ENCODE assay signal across 14 cellular contexts in the genomic region with DNA sequence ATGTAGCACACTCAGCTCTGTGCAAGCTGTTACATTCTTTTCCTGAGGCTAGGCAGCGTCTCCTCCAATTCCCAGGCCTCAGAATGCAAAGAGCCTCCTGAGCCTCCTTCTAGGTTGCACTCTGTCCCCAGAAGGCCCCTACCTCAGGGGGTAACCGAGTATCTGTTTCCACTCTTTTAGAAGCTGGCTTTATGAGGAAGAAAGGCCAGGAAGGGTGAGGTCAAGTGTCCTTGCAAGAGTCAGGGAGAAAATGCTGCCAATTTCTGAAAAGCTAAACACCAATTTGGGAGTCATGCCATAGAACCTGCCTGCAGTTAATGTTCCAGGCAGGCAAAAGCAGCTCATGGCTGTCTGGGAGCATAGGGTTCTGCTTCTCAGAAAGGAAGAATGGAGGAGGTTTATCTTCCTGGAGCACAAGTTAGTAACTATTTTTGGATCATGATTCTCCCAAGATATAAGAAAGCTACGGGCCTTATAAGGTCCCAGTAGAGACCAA.
DNase-seq lines count a peak whose midpoint lies in the region; ATAC-seq, FAIRE-seq and TF ChIP-seq lines count a peak whose summit lies in the region.
"Had no signal": no experiment of that assay in that cellular context is flagged by ENCODE, and none has a peak within 500 bp of the region (broad histone marks: within the 10 kb centered on the region; RNA-seq: fewer than 3 reads in every experiment).

No MANE protein-coding gene starts in this region.

- H3K9ac ChIP-seq in liver (ENCODE audit: low read depth in 1 of 2, low read length in 2 of 2), result no peak overlapping the region
- no peak overlapping the region for H3K9ac ChIP-seq in HepG2 (ENCODE audit: insufficient read depth, low read depth, low read length)
- H3K9ac ChIP-seq in neuronal stem cell (ENCODE audit: low read depth, low read length, poor library complexity), result no peak overlapping the region

- H3K36me3 ChIP-seq in liver (ENCODE audit: control insufficient read depth in 4 of 4, insufficient read depth in 3 of 4, low read depth in 1 of 4, low read length in 3 of 4), result no peaks in the 10 kb centered on the region
- H3K36me3 ChIP-seq in HepG2 (replicated peaks in 1 of 2; ENCODE audit: control insufficient read depth in 1 of 2, insufficient read depth in 2 of 2, low read length in 2 of 2), result no peaks in the 10 kb centered on the region
- H3K36me3 ChIP-seq in neuronal stem cell (replicated peaks in 1 of 2; ENCODE audit: control insufficient read depth in 2 of 2, insufficient read depth in 2 of 2, low read length in 2 of 2), result no peaks in the 10 kb centered on the region
- no peaks in the 10 kb centered on the region for H3K36me3 ChIP-seq in hepatocyte (replicated peaks; ENCODE audit: insufficient read depth, low read depth)

- H3K9me3 ChIP-seq in liver (ENCODE audit: control insufficient read depth in 4 of 4, low read length in 3 of 4) (no peaks in the 10 kb centered on the region), HepG2 (ENCODE audit: low read length) (no peaks in the 10 kb centered on the region), neuronal stem cell (replicated peaks in 1 of 2; ENCODE audit: control insufficient read depth in 2 of 2, insufficient read depth in 1 of 2, low read depth in 1 of 2, low read length in 2 of 2) (peaks cover 0 to 3% of the 10 kb centered on the region in 2 donors), hepatocyte (ENCODE audit: low read depth) (no peaks in the 10 kb centered on the region)

- H2AK5ac ChIP-seq in neuronal stem cell (ENCODE audit: low read depth, low read length), result no peak overlapping the region

- H3K79me1 ChIP-seq in neuronal stem cell (ENCODE audit: low read depth, low read length), result no peaks in the 10 kb centered on the region

- no peak for TF ChIP-seq CTCF in liver (IDR thresholded peaks at IDR 0.05; ENCODE audit: low read depth, low read length, missing input control)
- TF ChIP-seq CTCF in HepG2 (CRISPR knock-in tag; IDR thresholded peaks at IDR 0.05), result no peak
- TF ChIP-seq CTCF in fibroblast of the aortic adventitia (IDR thresholded peaks at IDR 0.05; ENCODE audit: insufficient read depth, low read length), result no peak
- TF ChIP-seq CTCF in hepatocyte (IDR thresholded peaks at IDR 0.05; ENCODE audit: poor library complexity), result no peak

- H3K79me2 ChIP-seq in HepG2 (ENCODE audit: insufficient read depth, low read length), result no peaks in the 10 kb centered on the region
- H3K79me2 ChIP-seq in hepatocyte, result no peaks in the 10 kb centered on the region

- H3K4ac ChIP-seq in neuronal stem cell (ENCODE audit: low read length), result no peak overlapping the region

- TF ChIP-seq RAD21 in liver (IDR thresholded peaks at IDR 0.05), result no peak
- no peak for TF ChIP-seq RAD21 in HepG2 (CRISPR knock-in tag; IDR thresholded peaks at IDR 0.05)

- ATAC-seq in HepG2, result no peak
- no peak for ATAC-seq in HG02610 (IDR thresholded peaks at IDR 0.05; ENCODE audit: unreplicated experiment)

- CTCF ChIA-PET in HepG2 (lab: Yijun Ruan, JAX; ENCODE audit: low intra/inter-chr PET ratio, low total read pairs), result no interaction called here

- BruUV-seq in HepG2 (replicated peaks; lab: Mats Ljungman, UMichigan), result no TSS peak

- H4K91ac ChIP-seq in neuronal stem cell (ENCODE audit: low read depth, low read length, poor library complexity), result no peak overlapping the region

- TF ChIP-seq EP300 in HepG2 (IDR thresholded peaks at IDR 0.05; ENCODE audit: low read depth in 2 of 2, low read length in 2 of 2) (no peak), HepG2 (CRISPR knock-in tag; IDR thresholded peaks at IDR 0.05; ENCODE audit: borderline replicate concordance) (no peak)

- H3K14ac ChIP-seq in neuronal stem cell (ENCODE audit: low read length), result no peak overlapping the region

- intact Hi-C loops in HepG2 (cut with micrococcal nuclease; ENCODE audit: unreplicated experiment), result no loop called here

- no peaks in the 10 kb centered on the region for H3K9me2 ChIP-seq in hepatocyte (replicated peaks; ENCODE audit: insufficient read depth)

- no peak overlapping the region for H2BK5ac ChIP-seq in neuronal stem cell (ENCODE audit: low read length)

- peaks cover 0 to 10% (median 5%) of the 10 kb centered on the region in 4 donors for H3K4me1 ChIP-seq in liver (ENCODE audit: control insufficient read depth in 4 of 4, insufficient read depth in 4 of 4, low read length in 3 of 4)
- H3K4me1 ChIP-seq in HepG2 (ENCODE audit: insufficient read depth, low read length), result no peaks in the 10 kb centered on the region
- H3K4me1 ChIP-seq in neuronal stem cell (ENCODE audit: control insufficient read depth in 2 of 2, insufficient read depth in 1 of 2, low read depth in 1 of 2, low read length in 2 of 2), result peaks cover 11 to 14% of the 10 kb centered on the region in 2 donors
- no peaks in the 10 kb centered on the region for H3K4me1 ChIP-seq in hepatocyte (ENCODE audit: insufficient read depth)

- no peaks in the 10 kb centered on the region for H3K27me3 ChIP-seq in liver (ENCODE audit: control insufficient read depth in 4 of 4, insufficient read depth in 4 of 4, low read length in 3 of 4)
- H3K27me3 ChIP-seq in HepG2 (ENCODE audit: control insufficient read depth in 1 of 2, insufficient read depth in 2 of 2, low read length in 2 of 2), result no peaks in the 10 kb centered on the region
- no peaks in the 10 kb centered on the region for H3K27me3 ChIP-seq in neuronal stem cell (ENCODE audit: control insufficient read depth in 3 of 3, insufficient read depth in 3 of 3, low read depth in 1 of 3, low read length in 3 of 3)
- no peaks in the 10 kb centered on the region for H3K27me3 ChIP-seq in hepatocyte

- H3K4me3 ChIP-seq in liver (ENCODE audit: low read depth in 1 of 3, low read length in 3 of 3), result no peak overlapping the region
- no peak overlapping the region for H3K4me3 ChIP-seq in HepG2 (replicated peaks in 1 of 3; ENCODE audit: insufficient read depth in 1 of 3, low read depth in 2 of 3, low read length in 3 of 3)
- H3K4me3 ChIP-seq in fibroblast of the aortic adventitia (ENCODE audit: low read depth, low read length), result no peak overlapping the region
- no peak overlapping the region for H3K4me3 ChIP-seq in neuronal stem cell (ENCODE audit: low read length in 2 of 2)
- H3K4me3 ChIP-seq in hepatocyte, result no peak overlapping the region

- H3K18ac ChIP-seq in neuronal stem cell (ENCODE audit: low read length), result no peak overlapping the region

- no peak overlapping the region for H3K23ac ChIP-seq in neuronal stem cell (ENCODE audit: low read depth, low read length, poor library complexity)

- H3K27ac ChIP-seq in liver (ENCODE audit: low read depth in 1 of 2, low read length in 2 of 2) (no peak overlapping the region), HepG2 (ENCODE audit: extremely low read length, insufficient read depth, low read length) (no peak overlapping the region), neuronal stem cell (replicated peaks; ENCODE audit: low read length) (peak overlapping the region; percentile 69), hepatocyte (no peak overlapping the region)

- FAIRE-seq in HepG2 (lab: Jason Lieb, UNC), result no peak
- FAIRE-seq: GM19239, urothelium cell line had no signal

- H4K20me1 ChIP-seq in HepG2 (ENCODE audit: insufficient read depth, low read length) (no peaks in the 10 kb centered on the region), hepatocyte (ENCODE audit: insufficient read depth, poor library complexity, severe bottlenecking) (no peaks in the 10 kb centered on the region)

- H2BK15ac ChIP-seq in neuronal stem cell (ENCODE audit: low read length), result no peak overlapping the region

- POLR2A ChIA-PET in HepG2 (lab: Yijun Ruan, JAX), result no interaction called here

- H4K8ac ChIP-seq in neuronal stem cell (ENCODE audit: low read depth, low read length), result no peak overlapping the region

- in situ Hi-C loops in HepG2 (cut with HindIII; ENCODE audit: extremely low pct_ligation_motif_present, low pct_unique_long_range_greater_than_20kb), result no loop called here

- H2BK120ac ChIP-seq in neuronal stem cell (ENCODE audit: low read depth, low read length), result no peak overlapping the region

- no peak overlapping the region for H2BK12ac ChIP-seq in neuronal stem cell (ENCODE audit: low read length)

- H3K4me2 ChIP-seq in HepG2 (ENCODE audit: low read depth, low read length), result no peak overlapping the region
- no peak overlapping the region for H3K4me2 ChIP-seq in neuronal stem cell (ENCODE audit: insufficient read depth, low read length, poor library complexity, severe bottlenecking)
- H3K4me2 ChIP-seq in hepatocyte, result no peak overlapping the region

- WGBS in liver, result 66% methylated on average over 3 of the region's 3 CpGs
- 86% methylated on average over 3 of the region's 3 CpGs for WGBS in HepG2 (ENCODE audit: low lambda C conversion rate)
- no CpG with 5 or more reads among the region's 3 CpGs for WGBS in neuronal stem cell (ENCODE audit: extremely low coverage in 2 of 2, insufficient read length in 2 of 2, insufficient replicate concordance in 1 of 2), 2 donors
- 54% methylated on average over 3 of the region's 3 CpGs for WGBS in hepatocyte (ENCODE audit: low lambda C conversion rate, missing lambda C conversion rate)

- no peak for TF ChIP-seq POLR2A in HepG2 (IDR thresholded peaks at IDR 0.05; ENCODE audit: insufficient read depth in 1 of 2, low read depth in 2 of 2, low read length in 2 of 2)
- TF ChIP-seq POLR2A in erythroblast (IDR thresholded peaks at IDR 0.05; ENCODE audit: low read length), result no peak

- DNase-seq in HepG2 (ENCODE audit: low spot score), result no peak
- peak; percentile 26 for DNase-seq in fibroblast of the aortic adventitia (ENCODE audit: low read depth)
- no peak for DNase-seq in neuronal stem cell (ENCODE audit: low spot score)
- no peak for DNase-seq in erythroblast (lab: John Stamatoyannopoulos, UW)
- no peak for DNase-seq in hepatocyte (ENCODE audit: low spot score)
- DNase-seq in AG08395 (ENCODE audit: low spot score), result no peak
- DNase-seq: activated naive CD4-positive, alpha-beta T cell treated with Interleukin-2 at 50 U/mL for 16 hours; central memory CD4-positive, alpha-beta T cell; naive B cell; NCI-H1048 had no signal

- H2AFZ ChIP-seq in HepG2 (ENCODE audit: low read length), result no peak overlapping the region
- peak overlapping the region; percentile 51 for H2AFZ ChIP-seq in neuronal stem cell (ENCODE audit: low read length)
- H2AFZ ChIP-seq in hepatocyte, result no peak overlapping the region

TF ChIP-seq in liver, 16 proteins besides CTCF, POLR2A, EP300 and RAD21:
- TF ChIP-seq TAF1 (conservative IDR thresholded peaks at IDR 0.05) (no peak), NR2F2 (IDR thresholded peaks at IDR 0.05) (peak; percentile 71)

TF ChIP-seq in HepG2, 621 proteins besides CTCF, POLR2A, EP300 and RAD21 (continues in another document):
- TF ChIP-seq, protein P1, sequence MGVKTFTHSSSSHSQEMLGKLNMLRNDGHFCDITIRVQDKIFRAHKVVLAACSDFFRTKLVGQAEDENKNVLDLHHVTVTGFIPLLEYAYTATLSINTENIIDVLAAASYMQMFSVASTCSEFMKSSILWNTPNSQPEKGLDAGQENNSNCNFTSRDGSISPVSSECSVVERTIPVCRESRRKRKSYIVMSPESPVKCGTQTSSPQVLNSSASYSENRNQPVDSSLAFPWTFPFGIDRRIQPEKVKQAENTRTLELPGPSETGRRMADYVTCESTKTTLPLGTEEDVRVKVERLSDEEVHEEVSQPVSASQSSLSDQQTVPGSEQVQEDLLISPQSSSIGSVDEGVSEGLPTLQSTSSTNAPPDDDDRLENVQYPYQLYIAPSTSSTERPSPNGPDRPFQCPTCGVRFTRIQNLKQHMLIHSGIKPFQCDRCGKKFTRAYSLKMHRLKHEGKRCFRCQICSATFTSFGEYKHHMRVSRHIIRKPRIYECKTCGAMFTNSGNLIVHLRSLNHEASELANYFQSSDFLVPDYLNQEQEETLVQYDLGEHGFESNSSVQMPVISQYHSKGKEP (CRISPR knock-in tag; IDR thresholded peaks at IDR 0.05), result no peak
